ENCODE assay signal across 16 cellular contexts in genomic region chr11:106875013-106875412, GRCh38.
DNase-seq lines count a peak whose midpoint lies in the region; FAIRE-seq and TF ChIP-seq lines count a peak whose summit lies in the region.
"Had no signal": no experiment of that assay in that cellular context is flagged by ENCODE, and none has a peak within 500 bp of the region (broad histone marks: within the 10 kb centered on the region; RNA-seq: fewer than 3 reads in every experiment).

No MANE protein-coding gene starts in this region.

- TF ChIP-seq RAD21 in H1 (IDR thresholded peaks at IDR 0.05 in 1 of 2, conservative IDR thresholded peaks at IDR 0.05 in 1 of 2; ENCODE audit: low read depth in 2 of 2, low read length in 2 of 2): no peak

- H4K8ac ChIP-seq in H1 (ENCODE audit: extremely low read depth, insufficient read depth, low read length): no peak overlapping the region

- H3K9me3 ChIP-seq in H1 (ENCODE audit: insufficient read depth in 2 of 2, low read depth in 1 of 2, low read length in 1 of 2) (no peaks in the 10 kb centered on the region), neural progenitor cell (ENCODE audit: low read depth) (no peaks in the 10 kb centered on the region)
- H3K9me3 ChIP-seq: BLaER1 treated with 17β-estradiol and CSF1 and Interleukin-3, amounts not matched to agents 10 nM and 100 nM had no signal

- no peak for TF ChIP-seq POLR2A in H1 (IDR thresholded peaks at IDR 0.05; ENCODE audit: control extremely low read depth in 1 of 2, low read depth in 2 of 2, low read length in 2 of 2)

- H2BK5ac ChIP-seq in H1 (ENCODE audit: low read depth, low read length): no peak overlapping the region

- no peak overlapping the region for H4K91ac ChIP-seq in H1 (replicated peaks; ENCODE audit: insufficient read length, low read length)

- no peak overlapping the region for H3K27ac Mint-ChIP-seq in neural progenitor cell

- no peak overlapping the region for H3K4me3 ChIP-seq in H1 (ENCODE audit: extremely low read depth in 1 of 4, insufficient read depth in 2 of 4, low read depth in 3 of 4, low read length in 4 of 4)
- H3K4me3 ChIP-seq in neural progenitor cell: no peak overlapping the region
- H3K4me3 ChIP-seq: BLaER1 treated with 17β-estradiol and CSF1 and Interleukin-3, amounts not matched to agents 10 nM and 100 nM had no signal

- H4K20me1 ChIP-seq in H1 (replicated peaks in 1 of 2; ENCODE audit: control insufficient read depth in 1 of 2, insufficient read depth in 2 of 2, low read length in 2 of 2) (no peaks in the 10 kb centered on the region), neural progenitor cell (ENCODE audit: low read depth) (no peaks in the 10 kb centered on the region)
- H4K20me1 ChIP-seq: BLaER1 treated with 17β-estradiol and CSF1 and Interleukin-3, amounts not matched to agents 10 nM and 100 nM had no signal

- H3K18ac ChIP-seq in H1 (ENCODE audit: extremely low read depth, low read length): no peak overlapping the region

- no peak overlapping the region for H3K4ac ChIP-seq in H1 (replicated peaks; ENCODE audit: insufficient read length, low read depth, low read length)

- H3K36me3 ChIP-seq in H1 (ENCODE audit: control insufficient read depth in 2 of 4, insufficient read depth in 4 of 4, low read length in 3 of 4) (no peaks in the 10 kb centered on the region), neural progenitor cell (no peaks in the 10 kb centered on the region)
- H3K36me3 ChIP-seq: BLaER1 treated with 17β-estradiol and CSF1 and Interleukin-3, amounts not matched to agents 10 nM and 100 nM had no signal

- FAIRE-seq in H1 (lab: Jason Lieb, UNC): no peak
- FAIRE-seq: HTR-8/SVneo had no signal

- H4K5ac ChIP-seq in H1 (ENCODE audit: insufficient read length, low read depth, low read length): no peak overlapping the region

- no peaks in the 10 kb centered on the region for H3K79me2 ChIP-seq in H1 (ENCODE audit: control insufficient read depth in 1 of 2, insufficient read depth in 2 of 2, low read length in 2 of 2)
- H3K79me2 ChIP-seq in neural progenitor cell (ENCODE audit: low read depth): no peaks in the 10 kb centered on the region

- no peaks in the 10 kb centered on the region for H3K23me2 ChIP-seq in H1 (ENCODE audit: low read depth, low read length)

- H3K4me3 Mint-ChIP-seq in neural progenitor cell: no peak overlapping the region

- H3F3A ChIP-seq in neural progenitor cell (ENCODE audit: low read depth): no peaks in the 10 kb centered on the region

- peaks cover 2% of the 10 kb centered on the region for H3K4me1 Mint-ChIP-seq in neural progenitor cell

- no peak overlapping the region for H2BK15ac ChIP-seq in H1 (ENCODE audit: low read length)

- H2AFZ ChIP-seq in H1 (ENCODE audit: low read length): no peak overlapping the region
- H2AFZ ChIP-seq in neural progenitor cell (replicated peaks): peak overlapping the region; percentile 30

- no peaks in the 10 kb centered on the region for H3K79me1 ChIP-seq in H1 (ENCODE audit: low read depth, low read length)

- H2BK120ac ChIP-seq in H1 (replicated peaks; ENCODE audit: low read depth, low read length): no peak overlapping the region

- TF ChIP-seq EP300 in H1 (IDR thresholded peaks at IDR 0.05; ENCODE audit: borderline replicate concordance in 1 of 2, low read depth in 2 of 2, low read length in 2 of 2): no peak

- H3K9me3 Mint-ChIP-seq in neural progenitor cell: no peaks in the 10 kb centered on the region

- H3K36me3 Mint-ChIP-seq in neural progenitor cell: no peaks in the 10 kb centered on the region

- CTCF ChIA-PET in H1 (lab: Charles Lee; ENCODE audit: partially characterized antibody): no interaction called here

- no peak for TF ChIP-seq CTCF in H1 (IDR thresholded peaks at IDR 0.05; ENCODE audit: control extremely low read depth in 1 of 3, insufficient read depth in 1 of 3, low read depth in 1 of 3, low read length in 3 of 3)
- TF ChIP-seq CTCF in neural progenitor cell (IDR thresholded peaks at IDR 0.05): no peak

- no peaks in the 10 kb centered on the region for H3K27me3 Mint-ChIP-seq in neural progenitor cell (ENCODE audit: insufficient read depth, low read depth)

- H3K56ac ChIP-seq in H1 (replicated peaks; ENCODE audit: insufficient read length, low read depth, low read length): no peak overlapping the region

- POLR2A ChIA-PET in H1 (lab: Charles Lee; ENCODE audit: partially characterized antibody): no interaction called here

- H2BK20ac ChIP-seq in H1 (ENCODE audit: low read length): no peak overlapping the region

- no peak overlapping the region for H3K4me2 ChIP-seq in H1 (ENCODE audit: insufficient read depth in 1 of 2, low read depth in 2 of 2, low read length in 2 of 2)
- no peak overlapping the region for H3K4me2 ChIP-seq in neural progenitor cell
- H3K4me2 ChIP-seq: BLaER1 treated with 17β-estradiol and CSF1 and Interleukin-3, amounts not matched to agents 10 nM and 100 nM had no signal

- H3K27ac ChIP-seq in H1 (ENCODE audit: low read depth, low read length) (no peak overlapping the region), neural progenitor cell (no peak overlapping the region)
- H3K27ac ChIP-seq: BLaER1 treated with 17β-estradiol and CSF1 and Interleukin-3, amounts not matched to agents 10 nM and 100 nM had no signal

- H3K4me1 ChIP-seq in H1 (replicated peaks in 1 of 4; ENCODE audit: control insufficient read depth in 3 of 4, insufficient read depth in 4 of 4, low read length in 3 of 4) (peaks cover 0 to 3% (median 1%) of the 10 kb centered on the region in 4 experiments; a peak in 2 of 7 replicates), neural progenitor cell (peaks cover 6% of the 10 kb centered on the region)
- H3K4me1 ChIP-seq: BLaER1 treated with 17β-estradiol and CSF1 and Interleukin-3, amounts not matched to agents 10 nM and 100 nM had no signal

- H3K9ac ChIP-seq in H1 (replicated peaks in 1 of 4; ENCODE audit: extremely low read depth in 1 of 4, low read depth in 3 of 4, low read length in 3 of 4) (no peak overlapping the region), neural progenitor cell (no peak overlapping the region)
- H3K9ac ChIP-seq: BLaER1 treated with 17β-estradiol and CSF1 and Interleukin-3, amounts not matched to agents 10 nM and 100 nM had no signal

- H3K27me3 ChIP-seq in H1 (replicated peaks in 1 of 4; ENCODE audit: control insufficient read depth in 3 of 4, extremely low read depth in 1 of 4, insufficient read depth in 3 of 4, low read length in 3 of 4) (no peaks in the 10 kb centered on the region), neural progenitor cell (no peaks in the 10 kb centered on the region)
- H3K27me3 ChIP-seq: BLaER1 treated with 17β-estradiol and CSF1 and Interleukin-3, amounts not matched to agents 10 nM and 100 nM had no signal

- no peak overlapping the region for H2BK12ac ChIP-seq in H1 (ENCODE audit: low read depth, low read length)

- H3K23ac ChIP-seq in H1 (ENCODE audit: insufficient read length): no peak overlapping the region

- peak; percentile 37 for DNase-seq in DMS53 (lab: John Stamatoyannopoulos, UW)
- DNase-seq in DMS53 treated with DMSO at 0.1 percent for 48 hours (lab: John Stamatoyannopoulos, UW; ENCODE audit: unreplicated experiment): no peak
- DNase-seq in amniotic epithelial cell (ENCODE audit: low read depth): peak; percentile 3
- no peak for DNase-seq in H1 (ENCODE audit: low read depth in 1 of 2, low spot score in 2 of 2)
- no peak for DNase-seq in neural progenitor cell (ENCODE audit: low spot score)
- DNase-seq in activated CD4-positive, alpha-beta T cell treated with anti-CD3 and anti-CD28 coated beads for 4 hours: no peak
- DNase-seq in T-helper 9 cell: no peak
- no peak for DNase-seq in activated naive CD4-positive, alpha-beta T cell treated with anti-CD3 and anti-CD28 coated beads, Interleukin-2, amount 50 U/mL, for 16 hours
- DNase-seq: 8988T, HCEC 1CT, KBM-7, NCI-H1092, NCI-H1694 treated with DMSO at 0.1 percent for 48 hours, NCI-H446 had no signal

- no peak overlapping the region for H2AK5ac ChIP-seq in H1 (ENCODE audit: low read depth, low read length)

- no peak overlapping the region for H3K14ac ChIP-seq in H1 (ENCODE audit: insufficient read length)

TF ChIP-seq in H1, 55 proteins besides CTCF, POLR2A, EP300 and RAD21 (continues in another document):
- TF ChIP-seq HDAC2 (IDR thresholded peaks at IDR 0.05; ENCODE audit: borderline replicate concordance in 1 of 2, low read depth in 2 of 2, low read length in 2 of 2): no peak
- TF ChIP-seq CHD1 (IDR thresholded peaks at IDR 0.05; ENCODE audit: low read depth, low read length): no peak
- no peak for TF ChIP-seq CBX5 (IDR thresholded peaks at IDR 0.05; ENCODE audit: low read depth, low read length)
- peak; percentile 61 for TF ChIP-seq BACH1 (IDR thresholded peaks at IDR 0.05; ENCODE audit: low read length)
- TF ChIP-seq CEBPB (IDR thresholded peaks at IDR 0.05; ENCODE audit: low read depth, low read length): no peak
- TF ChIP-seq BRCA1 (IDR thresholded peaks at IDR 0.05; ENCODE audit: low read depth, low read length): no peak
- TF ChIP-seq POU5F1 (IDR thresholded peaks at IDR 0.05; ENCODE audit: low read depth, low read length): no peak
- no peak for TF ChIP-seq EZH2 (IDR thresholded peaks at IDR 0.05; ENCODE audit: low read depth, low read length, severe bottlenecking)
- TF ChIP-seq RBBP5 (IDR thresholded peaks at IDR 0.05; ENCODE audit: borderline replicate concordance, low read depth, low read length): no peak
- no peak for TF ChIP-seq CTBP2 (IDR thresholded peaks at IDR 0.05; ENCODE audit: borderline replicate concordance, insufficient read depth, insufficient read length, low read length)
- no peak for TF ChIP-seq SIX5 (IDR thresholded peaks at IDR 0.05; ENCODE audit: low read depth, low read length)
- peak; percentile 39; the same call in 1 of the 2 replicates for TF ChIP-seq MAFK (IDR thresholded peaks at IDR 0.05; ENCODE audit: low read depth, low read length)
- no peak for TF ChIP-seq E2F6 (IDR thresholded peaks at IDR 0.05)
- TF ChIP-seq ATF2 (IDR thresholded peaks at IDR 0.05; ENCODE audit: low read length): no peak

Comparison
In these comparisons a context has a peak if more than half of its experiments do, and no peak if none do; other contexts are left out.
1. DNase-seq: peak in DMS53 (single experiment) and amniotic epithelial cell (single experiment); none in DMS53 treated with DMSO at 0.1 percent for 48 hours (single experiment), H1 (0 of 2), neural progenitor cell (single experiment), activated CD4-positive, alpha-beta T cell treated with anti-CD3 and anti-CD28 coated beads for 4 hours (0 of 2), T-helper 9 cell (single experiment) and activated naive CD4-positive, alpha-beta T cell treated with anti-CD3 and anti-CD28 coated beads, Interleukin-2, amount 50 U/mL, for 16 hours (single experiment).